ENCODE assay signal across 8 cellular contexts in the genomic region with DNA sequence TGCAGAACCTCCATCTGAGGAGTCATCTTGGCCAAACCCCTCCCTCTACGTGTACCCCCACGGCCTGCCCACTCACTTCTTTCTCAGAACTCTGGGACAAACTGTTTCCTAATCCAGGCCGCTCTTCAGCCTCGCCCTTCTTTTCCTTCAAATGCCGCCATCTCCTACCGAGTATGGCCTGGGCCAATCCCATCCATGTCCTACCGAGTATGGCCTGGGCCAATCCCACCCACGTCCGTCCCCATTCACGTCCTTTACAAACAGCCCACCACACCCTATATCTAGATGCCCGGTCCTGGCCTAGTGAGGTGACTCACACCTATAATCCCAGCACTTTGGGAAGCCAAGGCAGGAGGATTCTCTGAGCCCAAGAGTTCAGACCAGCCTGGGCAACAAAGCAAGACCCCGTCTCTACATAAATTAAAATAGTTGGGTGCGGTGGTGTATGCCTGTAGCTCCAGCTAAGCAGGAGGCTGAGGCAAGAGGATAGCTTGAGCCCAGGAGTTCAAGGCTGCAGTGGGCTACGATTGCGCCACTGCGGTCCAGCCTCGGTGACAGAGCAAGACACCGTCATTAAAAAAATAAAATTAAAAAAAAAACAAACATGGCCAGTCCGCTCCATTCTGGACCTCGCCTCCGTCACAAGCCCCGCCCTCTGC. TPM values are rescaled to one million over a fixed set of nuclear protein-coding genes. Genes with fewer than 3 reads are reported as not detected.
DNase-seq lines count a peak whose midpoint lies in the region; ATAC-seq and TF ChIP-seq lines count a peak whose summit lies in the region.

No MANE protein-coding gene starts in this region.

- no peak overlapping the region for H3K14ac ChIP-seq in neuronal stem cell (ENCODE audit: low read length)

- H2BK5ac ChIP-seq in neuronal stem cell (ENCODE audit: low read length): no peak overlapping the region

- no peak overlapping the region for H3K27ac ChIP-seq in OCI-LY3 (ENCODE audit: low read length)
- H3K27ac ChIP-seq in endodermal cell (ENCODE audit: low read depth, low read length): no peak overlapping the region
- H3K27ac ChIP-seq in neuronal stem cell (replicated peaks; ENCODE audit: low read length): no peak overlapping the region

- H3K4me1 ChIP-seq in OCI-LY3 (ENCODE audit: low read length) (peaks cover 8% of the 10 kb centered on the region), endodermal cell (ENCODE audit: control insufficient read depth, insufficient read depth, low read length) (no peaks in the 10 kb centered on the region), neuronal stem cell (ENCODE audit: control insufficient read depth in 2 of 2, insufficient read depth in 1 of 2, low read depth in 1 of 2, low read length in 2 of 2) (peaks cover 0 to 2% of the 10 kb centered on the region in 2 donors)

- H3K9me3 Mint-ChIP-seq in CD14-positive monocyte: peaks cover 0 to 3% (median 2%) of the 10 kb centered on the region in 7 donors
- H3K9me3 Mint-ChIP-seq in endodermal cell: no peaks in the 10 kb centered on the region

- TF ChIP-seq CTCF in CD14-positive monocyte (IDR thresholded peaks at IDR 0.05): no peak
- TF ChIP-seq CTCF in OCI-LY3 (IDR thresholded peaks at IDR 0.05; ENCODE audit: low read depth, low read length): no peak
- no peak for TF ChIP-seq CTCF in endodermal cell (conservative IDR thresholded peaks at IDR 0.05)

- no peak overlapping the region for H2BK12ac ChIP-seq in neuronal stem cell (ENCODE audit: low read length)

- H3K9ac ChIP-seq in OCI-LY3 (ENCODE audit: low read length) (no peak overlapping the region), endodermal cell (ENCODE audit: extremely low read depth, low read length, poor library complexity, severe bottlenecking) (peak overlapping the region; percentile 47), neuronal stem cell (ENCODE audit: low read depth, low read length, poor library complexity) (peak overlapping the region; percentile 47)

- no peaks in the 10 kb centered on the region for H3K27me3 ChIP-seq in OCI-LY3 (ENCODE audit: low read depth, low read length)
- no peaks in the 10 kb centered on the region for H3K27me3 ChIP-seq in endodermal cell (ENCODE audit: control insufficient read depth, insufficient read depth, low read length, poor library complexity, severe bottlenecking)
- H3K27me3 ChIP-seq in neuronal stem cell (ENCODE audit: control insufficient read depth in 3 of 3, insufficient read depth in 3 of 3, low read depth in 1 of 3, low read length in 3 of 3): no peaks in the 10 kb centered on the region

- H3K79me2 ChIP-seq in OCI-LY3 (ENCODE audit: low read length): peaks cover 18% of the 10 kb centered on the region

- H3K23ac ChIP-seq in neuronal stem cell (ENCODE audit: low read depth, low read length, poor library complexity): peak overlapping the region; percentile 89

- H3K4ac ChIP-seq in neuronal stem cell (ENCODE audit: low read length): no peak overlapping the region

- H2BK15ac ChIP-seq in neuronal stem cell (ENCODE audit: low read length): no peak overlapping the region

- H3K27ac Mint-ChIP-seq in CD14-positive monocyte (peak overlapping the region; percentile 86 to 95 (median 89)), endodermal cell (peak overlapping the region; percentile 95)

- no peak overlapping the region for H4K91ac ChIP-seq in neuronal stem cell (ENCODE audit: low read depth, low read length, poor library complexity)

- DNase-seq in CD14-positive monocyte (ENCODE audit: low spot score) (no peak), endodermal cell (no peak), neuronal stem cell (ENCODE audit: low spot score) (no peak), pons (ENCODE audit: low spot score) (no peak)
- DNase-seq in stimulated activated CD8-positive, alpha-beta memory T cell treated with anti-CD3 and anti-CD28 coated beads, Interleukin-4, amount 100 ng/mL, for 48 hours: no peak

- H4K20me1 ChIP-seq in OCI-LY3 (ENCODE audit: insufficient read depth, low read length): no peaks in the 10 kb centered on the region

- peaks cover 4 to 15% of the 10 kb centered on the region in 2 donors for H3K36me3 Mint-ChIP-seq in CD14-positive monocyte
- H3K36me3 Mint-ChIP-seq in endodermal cell (ENCODE audit: low read depth): peaks cover 2% of the 10 kb centered on the region

- no peak overlapping the region for H2BK120ac ChIP-seq in neuronal stem cell (ENCODE audit: low read depth, low read length)

- 51 to 54% methylated on average over 15 to 22 of the region's 22 CpGs for WGBS in endodermal cell (ENCODE audit: insufficient coverage in 1 of 2, insufficient read length in 1 of 2), 2 experiments
- no CpG with 5 or more reads among the region's 22 CpGs for WGBS in neuronal stem cell (ENCODE audit: extremely low coverage in 2 of 2, insufficient read length in 2 of 2, insufficient replicate concordance in 1 of 2), 2 donors

- H3K4me2 ChIP-seq in OCI-LY3 (ENCODE audit: low read length): peak overlapping the region; percentile 64
- H3K4me2 ChIP-seq in neuronal stem cell (ENCODE audit: insufficient read depth, low read length, poor library complexity, severe bottlenecking): peak overlapping the region; percentile 58

- peaks cover 2% of the 10 kb centered on the region for H3K79me1 ChIP-seq in neuronal stem cell (ENCODE audit: low read depth, low read length)

- peaks cover 0 to 2% (median 0%) of the 10 kb centered on the region in 3 donors for H3K27me3 Mint-ChIP-seq in CD14-positive monocyte (ENCODE audit: low read depth in 3 of 3)
- no peaks in the 10 kb centered on the region for H3K27me3 Mint-ChIP-seq in endodermal cell (ENCODE audit: insufficient read depth)

- no peak overlapping the region for H3K18ac ChIP-seq in neuronal stem cell (ENCODE audit: low read length)

- H2AFZ ChIP-seq in OCI-LY3 (ENCODE audit: low read depth, low read length): no peak overlapping the region
- H2AFZ ChIP-seq in neuronal stem cell (ENCODE audit: low read length): peak overlapping the region; percentile 98

- intact Hi-C loops in CD14-positive monocyte (cut with micrococcal nuclease): no loop called here

- H3K4me3 ChIP-seq in OCI-LY3 (ENCODE audit: low read length) (peak overlapping the region; percentile 82), endodermal cell (ENCODE audit: low read length) (peak overlapping the region; percentile 87), neuronal stem cell (ENCODE audit: low read length in 2 of 2) (peak overlapping the region; percentile 76 to 99)

- H3K4me1 Mint-ChIP-seq in CD14-positive monocyte (peaks cover 30% of the 10 kb centered on the region), endodermal cell (peaks cover 26% of the 10 kb centered on the region)

- ATAC-seq in HG03520 (IDR thresholded peaks at IDR 0.05; ENCODE audit: unreplicated experiment) (no peak), HG03108 (IDR thresholded peaks at IDR 0.05; ENCODE audit: unreplicated experiment) (no peak)

- H2AK5ac ChIP-seq in neuronal stem cell (ENCODE audit: low read depth, low read length): no peak overlapping the region

- H4K8ac ChIP-seq in neuronal stem cell (ENCODE audit: low read depth, low read length): no peak overlapping the region

- H3K9me3 ChIP-seq in OCI-LY3 (ENCODE audit: insufficient read depth, low read length) (no peaks in the 10 kb centered on the region), endodermal cell (ENCODE audit: control insufficient read depth, low read length) (no peaks in the 10 kb centered on the region), neuronal stem cell (replicated peaks in 1 of 2; ENCODE audit: control insufficient read depth in 2 of 2, insufficient read depth in 1 of 2, low read depth in 1 of 2, low read length in 2 of 2) (peaks cover 0 to 6% of the 10 kb centered on the region in 2 donors)

- H3K36me3 ChIP-seq in OCI-LY3 (replicated peaks; ENCODE audit: low read depth, low read length): peaks cover 3% of the 10 kb centered on the region
- no peaks in the 10 kb centered on the region for H3K36me3 ChIP-seq in endodermal cell (ENCODE audit: control insufficient read depth, insufficient read depth, low read length)
- H3K36me3 ChIP-seq in neuronal stem cell (replicated peaks in 1 of 2; ENCODE audit: control insufficient read depth in 2 of 2, insufficient read depth in 2 of 2, low read length in 2 of 2): peaks cover 2 to 20% of the 10 kb centered on the region in 2 donors

- H3K4me3 Mint-ChIP-seq in CD14-positive monocyte (peak overlapping the region; percentile 91 to 95), endodermal cell (peak overlapping the region; percentile 93)

RNA-seq across cellular contexts. Expression of a gene that starts 1.0 kb away (rescaled TPM):
- 100 to 1,000 TPM; 103 to 159 TPM for polyA plus RNA-seq in CD14-positive monocyte
- total RNA-seq in endodermal cell: 10 to 100 TPM; 61.8 to 69.5 TPM
- 44.2 TPM for polyA plus RNA-seq in endodermal cell (2013, experiment 1 of 2)
- polyA plus RNA-seq in endodermal cell (2013, experiment 2 of 2): 34.1 TPM
- polyA plus RNA-seq in neuronal stem cell (2013, experiment 1 of 2): 49.2 TPM
- 45.0 TPM for polyA plus RNA-seq in neuronal stem cell (2013, experiment 2 of 2)

RNA-seq across cellular contexts. Expression of a gene that starts 27.8 kb away (rescaled TPM):
- not detected for polyA plus RNA-seq in CD14-positive monocyte
- 1 to 10 TPM; 6.9 to 8.7 TPM for total RNA-seq in endodermal cell
- polyA plus RNA-seq in endodermal cell (2013, experiment 1 of 2): 3.6 TPM
- 5.1 TPM for polyA plus RNA-seq in endodermal cell (2013, experiment 2 of 2)
- polyA plus RNA-seq in neuronal stem cell (2013, experiment 1 of 2): 4.9 TPM
- 4.7 TPM for polyA plus RNA-seq in neuronal stem cell (2013, experiment 2 of 2)
